8 cellular contexts compared by ENCODE assay signal in the genomic region with DNA sequence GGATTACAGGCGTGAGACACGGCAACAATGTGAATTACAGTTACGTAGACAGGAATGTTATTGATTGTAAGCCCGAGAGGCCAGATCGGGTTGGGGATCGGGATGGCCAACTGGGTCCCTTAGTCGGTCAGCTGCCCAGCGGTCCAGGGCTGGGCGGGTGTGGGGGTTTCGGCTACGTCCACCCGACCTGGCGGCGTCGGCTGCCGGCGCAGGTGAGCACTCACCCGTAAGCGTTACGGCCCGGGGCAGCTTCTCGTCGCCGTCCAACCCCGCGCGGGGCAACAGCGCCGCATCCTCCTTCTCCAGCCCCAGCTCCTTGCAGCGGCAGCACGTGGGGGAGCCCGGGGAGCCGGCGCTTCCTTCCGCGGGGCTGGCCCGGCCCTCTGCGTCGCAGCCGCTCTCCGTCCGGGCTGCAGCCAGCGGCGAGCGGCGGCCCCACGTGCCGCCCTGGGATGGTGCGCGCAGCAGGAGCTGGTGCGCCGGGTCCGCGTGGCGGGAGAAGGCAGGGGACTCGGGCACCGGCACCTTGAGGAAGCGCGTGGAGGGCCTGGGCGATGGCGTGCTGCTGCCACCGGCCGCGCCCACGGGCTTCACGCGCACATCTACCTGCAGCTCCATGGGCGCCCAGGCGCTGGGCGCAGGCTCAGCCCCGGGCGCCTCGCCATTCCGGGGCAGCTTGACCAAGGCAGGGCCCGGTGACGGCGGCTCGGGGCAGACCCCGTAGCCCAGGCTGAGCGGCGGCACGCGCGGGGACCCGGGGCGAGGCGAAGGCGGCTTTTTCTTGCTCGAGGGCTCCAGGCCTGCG. TPM values are rescaled to one million over a fixed set of nuclear protein-coding genes. Genes with fewer than 3 reads are reported as not detected.
DNase-seq lines count a peak whose midpoint lies in the region; ATAC-seq lines count a peak whose summit lies in the region.

No MANE protein-coding gene starts in this region.

- no peaks in the 10 kb centered on the region for H3K9me3 Mint-ChIP-seq in CD8-positive, alpha-beta memory T cell
- H3K9me3 Mint-ChIP-seq in naive B cell, result peaks cover 0 to 2% (median 0%) of the 10 kb centered on the region in 7 donors

- no peaks in the 10 kb centered on the region for H3K4me1 ChIP-seq in CD8-positive, alpha-beta memory T cell (ENCODE audit: insufficient read depth, low read length)

- peak in 1 of 5 donors; percentile 7 for DNase-seq in CD8-positive, alpha-beta memory T cell
- DNase-seq in NCI-H526 treated with DMSO at 0.1 percent for 48 hours (lab: John Stamatoyannopoulos, UW) (peak; percentile 42), ecto neural progenitor cell (ENCODE audit: low spot score) (peak; percentile 67), naive B cell (no peak), occipital lobe (lab: John Stamatoyannopoulos, UW) (no peak), hypothalamus (lab: John Stamatoyannopoulos, UW) (no peak), OCI-M1 (lab: John Stamatoyannopoulos, UW) (no peak)

- CTCF ChIA-PET in CD8-positive, alpha-beta memory T cell (lab: Charles Lee), result interaction anchor here (0.7 kb wide), 1 partner anchor 1480 kb away, joined by 3 read pairs; no protein-coding TSS in a partner anchor

- H3K36me3 ChIP-seq in CD8-positive, alpha-beta memory T cell (ENCODE audit: insufficient read depth, low read length), result no peaks in the 10 kb centered on the region

- H3K4me3 ChIP-seq in CD8-positive, alpha-beta memory T cell (ENCODE audit: low read length), result peak overlapping the region; percentile 19

- POLR2A ChIA-PET in CD8-positive, alpha-beta memory T cell (lab: Charles Lee), result no interaction called here

- no peaks in the 10 kb centered on the region for H3K9me3 ChIP-seq in CD8-positive, alpha-beta memory T cell (ENCODE audit: low read length)

- H3K4me1 Mint-ChIP-seq in CD8-positive, alpha-beta memory T cell, result peaks cover 4 to 7% (median 4%) of the 10 kb centered on the region in 3 donors
- H3K4me1 Mint-ChIP-seq in naive B cell, result peaks cover 0 to 7% (median 4%) of the 10 kb centered on the region in 3 donors

- peak overlapping the region in 5 of 7 donors; percentile 29 to 74 (median 62) for H3K4me3 Mint-ChIP-seq in CD8-positive, alpha-beta memory T cell
- H3K4me3 Mint-ChIP-seq in naive B cell, result peak overlapping the region in 7 of 8 donors; percentile 29 to 89 (median 68)

- peaks cover 18% of the 10 kb centered on the region for H3K27me3 ChIP-seq in CD8-positive, alpha-beta memory T cell (ENCODE audit: insufficient read depth, low read length, poor library complexity, severe bottlenecking)

- peak; percentile 38 for ATAC-seq in GM21526 (IDR thresholded peaks at IDR 0.05; ENCODE audit: low FRiP score, unreplicated experiment)
- ATAC-seq in naive B cell (ENCODE audit: low read depth in 2 of 2), result peak; percentile 33 to 41

- no peak overlapping the region for H3K27ac ChIP-seq in CD8-positive, alpha-beta memory T cell (ENCODE audit: low read depth, low read length)

- H3K36me3 Mint-ChIP-seq in CD8-positive, alpha-beta memory T cell, result no peaks in the 10 kb centered on the region
- no peaks in the 10 kb centered on the region for H3K36me3 Mint-ChIP-seq in naive B cell

- H3K27ac Mint-ChIP-seq in CD8-positive, alpha-beta memory T cell, result no peak overlapping the region
- H3K27ac Mint-ChIP-seq in naive B cell, result no peak overlapping the region

- peaks cover 27 to 49% of the 10 kb centered on the region in 2 donors for H3K27me3 Mint-ChIP-seq in CD8-positive, alpha-beta memory T cell
- H3K27me3 Mint-ChIP-seq in naive B cell, result peaks cover 23 to 62% (median 33%) of the 10 kb centered on the region in 3 donors

RNA-seq across cellular contexts. Expression of a gene that starts 0.6 kb away (rescaled TPM):
- under 1 TPM; 0.24 to 0.38 TPM for total RNA-seq in CD8-positive, alpha-beta memory T cell
- not detected for polyA plus RNA-seq in CD8-positive, alpha-beta memory T cell
- not detected for polyA plus RNA-seq in naive B cell (ENCODE audit: low read depth in 6 of 6)
- not detected for total RNA-seq in occipital lobe

RNA-seq across cellular contexts. Expression of a gene that starts 40.6 kb away (rescaled TPM):
- not detected for total RNA-seq in CD8-positive, alpha-beta memory T cell
- polyA plus RNA-seq in CD8-positive, alpha-beta memory T cell, result not detected
- polyA plus RNA-seq in naive B cell (ENCODE audit: low read depth in 6 of 6), result not detected
- total RNA-seq in occipital lobe, result 0.78 TPM

Comparison
In these comparisons a context has a peak if more than half of its experiments do, and no peak if none do; other contexts are left out.
1. DNase-seq: peak in NCI-H526 treated with DMSO at 0.1 percent for 48 hours (single experiment) and ecto neural progenitor cell (single experiment); none in naive B cell (single experiment), occipital lobe (single experiment), hypothalamus (0 of 51) and OCI-M1 (single experiment).